Comparison of ENCODE assay signal across 7 cellular contexts in genomic region chr7:111855161-111855841, GRCh38.
DNase-seq lines count a peak whose midpoint lies in the region; ATAC-seq and TF ChIP-seq lines count a peak whose summit lies in the region.

No MANE protein-coding gene starts in this region.

- H3K9me3 Mint-ChIP-seq in stimulated activated effector memory CD8-positive, alpha-beta T cell treated with anti-CD3 and anti-CD28 coated beads, Interleukin-12 subunit alpha, Interleukin-12 subunit beta, amount 100 ng/mL, for 72 hours: peaks cover 6% of the 10 kb centered on the region

- H3K36me3 ChIP-seq in GM06990 (ENCODE audit: control insufficient read depth, insufficient read depth, low read length): no peaks in the 10 kb centered on the region
- peaks cover 0 to 18% (median 5%) of the 10 kb centered on the region in 9 donors for H3K36me3 ChIP-seq in heart right ventricle

- TF ChIP-seq CTCF in GM06990 (IDR thresholded peaks at IDR 0.05; ENCODE audit: insufficient read depth, low read length, poor library complexity, severe bottlenecking) (peak; percentile 75), heart right ventricle (IDR thresholded peaks at IDR 0.05) (peak in 8 of 9 donors; percentile 17 to 58 (median 46))

- ATAC-seq in GM21390 (IDR thresholded peaks at IDR 0.05; ENCODE audit: unreplicated experiment): peak; percentile 68
- peak in 7 of 8 donors; percentile 38 to 79 (median 67) for ATAC-seq in heart right ventricle
- peak; percentile 42 for ATAC-seq in stimulated activated effector memory CD8-positive, alpha-beta T cell treated with anti-CD3 and anti-CD28 coated beads, Interleukin-12 subunit alpha, Interleukin-12 subunit beta, amount 100 ng/mL, for 72 hours

- H3K4me1 ChIP-seq in heart right ventricle: peaks cover 0 to 9% (median 0%) of the 10 kb centered on the region in 9 donors

- H3K36me3 Mint-ChIP-seq in stimulated activated effector memory CD8-positive, alpha-beta T cell treated with anti-CD3 and anti-CD28 coated beads, Interleukin-12 subunit alpha, Interleukin-12 subunit beta, amount 100 ng/mL, for 72 hours: no peaks in the 10 kb centered on the region

- TF ChIP-seq EP300 in Ishikawa (IDR thresholded peaks at IDR 0.05; ENCODE audit: borderline replicate concordance): no peak

- no peak overlapping the region for H3K4me3 ChIP-seq in GM06990 (replicated peaks; ENCODE audit: low read depth, low read length)
- no peak overlapping the region for H3K4me3 ChIP-seq in heart right ventricle

- 64 to 71% methylated on average over 4 of the region's 4 CpGs for WGBS in heart right ventricle, 2 donors

- H3K4me1 Mint-ChIP-seq in stimulated activated effector memory CD8-positive, alpha-beta T cell treated with anti-CD3 and anti-CD28 coated beads, Interleukin-12 subunit alpha, Interleukin-12 subunit beta, amount 100 ng/mL, for 72 hours: no peaks in the 10 kb centered on the region

- H3K27me3 ChIP-seq in GM06990 (replicated peaks; ENCODE audit: control insufficient read depth, insufficient read depth, low read length): no peaks in the 10 kb centered on the region
- H3K27me3 ChIP-seq in heart right ventricle: no peaks in the 10 kb centered on the region

- DNase-seq in GM06990 (ENCODE audit: extremely low read depth, insufficient read length) (no peak), SW 1271 (lab: John Stamatoyannopoulos, UW) (peak; percentile 8 to 60), heart right ventricle (peak in 1 of 2 donors; percentile 21)
- DNase-seq in stimulated activated effector memory CD8-positive, alpha-beta T cell treated with anti-CD3 and anti-CD28 coated beads, Interleukin-12 subunit alpha, Interleukin-12 subunit beta, amount 100 ng/mL, for 72 hours (ENCODE audit: low spot score in 2 of 2): no peak
- DNase-seq in activated naive CD4-positive, alpha-beta T cell treated with anti-CD3 and anti-CD28 coated beads, Interleukin-2, amount 50 U/mL, for 16 hours: no peak

- H3K4me3 Mint-ChIP-seq in stimulated activated effector memory CD8-positive, alpha-beta T cell treated with anti-CD3 and anti-CD28 coated beads, Interleukin-12 subunit alpha, Interleukin-12 subunit beta, amount 100 ng/mL, for 72 hours: no peak overlapping the region

- no peaks in the 10 kb centered on the region for H3K9me3 ChIP-seq in heart right ventricle

- peak; percentile 66 for TF ChIP-seq RAD21 in Ishikawa (IDR thresholded peaks at IDR 0.05; ENCODE audit: low read depth)

- H3K27ac ChIP-seq in heart right ventricle: no peak overlapping the region

- H3K27ac Mint-ChIP-seq in stimulated activated effector memory CD8-positive, alpha-beta T cell treated with anti-CD3 and anti-CD28 coated beads, Interleukin-12 subunit alpha, Interleukin-12 subunit beta, amount 100 ng/mL, for 72 hours: no peak overlapping the region

- intact Hi-C loops in heart right ventricle (cut with DNase I): loop anchor here in 8 of 10 donors (5.0 to 10.0 kb wide), 5 partner anchors 88 to 560 kb away; no protein-coding TSS in a partner anchor

TF ChIP-seq in Ishikawa, 13 proteins besides CTCF, POLR2A, EP300 and RAD21:
- TF ChIP-seq ZBTB7A (IDR thresholded peaks at IDR 0.05; ENCODE audit: low read depth) (no peak), USF1 (IDR thresholded peaks at IDR 0.05) (peak; percentile 55)

Comparison
In these comparisons a context has a peak if more than half of its experiments do, and no peak if none do; other contexts are left out.
1. DNase-seq: peak in SW 1271 (2 of 2); none in GM06990 (single experiment), stimulated activated effector memory CD8-positive, alpha-beta T cell treated with anti-CD3 and anti-CD28 coated beads, Interleukin-12 subunit alpha, Interleukin-12 subunit beta, amount 100 ng/mL, for 72 hours (0 of 2) and activated naive CD4-positive, alpha-beta T cell treated with anti-CD3 and anti-CD28 coated beads, Interleukin-2, amount 50 U/mL, for 16 hours (single experiment).
2. Peak in every context shown above with its lines, with median percentiles within 50 percentile points of each other: ATAC-seq.